In genomic region chrX:131746491-131746968, GRCh38 we compare ENCODE assay signal across 8 cellular contexts.
DNase-seq lines count a peak whose midpoint lies in the region; ATAC-seq, FAIRE-seq and TF ChIP-seq lines count a peak whose summit lies in the region.
"Had no signal": no experiment of that assay in that cellular context is flagged by ENCODE, and none has a peak within 500 bp of the region (broad histone marks: within the 10 kb centered on the region; RNA-seq: fewer than 3 reads in every experiment).

No MANE protein-coding gene starts in this region.

- H3K27me3 ChIP-seq in left ventricle myocardium inferior (ENCODE audit: low read depth), result no peaks in the 10 kb centered on the region
- H3K27me3 ChIP-seq in vagina, result no peaks in the 10 kb centered on the region

- peak overlapping the region; percentile 48 for H3K27ac ChIP-seq in left ventricle myocardium inferior (replicated peaks)
- H3K27ac ChIP-seq in vagina, result peak overlapping the region; percentile 76

- H3K9me3 ChIP-seq in left ventricle myocardium inferior (replicated peaks) (no peaks in the 10 kb centered on the region), vagina (no peaks in the 10 kb centered on the region)

- H3K4me1 ChIP-seq in left ventricle myocardium inferior, result no peaks in the 10 kb centered on the region
- H3K4me1 ChIP-seq in vagina, result no peaks in the 10 kb centered on the region

- peak; percentile 86 for FAIRE-seq in GM12892 (lab: Jason Lieb, UNC)
- FAIRE-seq: islet of Langerhans had no signal

- in situ Hi-C loops in SK-MEL-5 (cut with HindIII; ENCODE audit: low pct_unique_long_range_greater_than_20kb, low sequenced_read_pairs), result no loop called here

- TF ChIP-seq POLR2A in GM12892 (IDR thresholded peaks at IDR 0.05; ENCODE audit: low read depth, low read length) (no peak), vagina (IDR thresholded peaks at IDR 0.05) (no peak)

- DNase-seq in GM12892 (ENCODE audit: insufficient read length) (no peak), SK-MEL-5 (ENCODE audit: low read depth, low spot score) (peak; percentile 91), left ventricle myocardium inferior (no peak), vagina (ENCODE audit: extremely low spot score in 2 of 2) (no peak), HCEC 1CT (no peak)
- no peak for DNase-seq in activated CD4-positive, alpha-beta T cell treated with anti-CD3 and anti-CD28 coated beads, Interleukin-2, amount 50 U/mL, for 48 hours

- intact Hi-C loops in left ventricle myocardium inferior (cut with micrococcal nuclease) (no loop called here), vagina (cut with DNase I) (loop anchor here (10.0 kb wide), 1 partner anchor 48 kb away; no protein-coding TSS in a partner anchor)

- H3K4me3 ChIP-seq in left ventricle myocardium inferior (peak overlapping the region; percentile 34), vagina (peak overlapping the region; percentile 50 to 51)

- no peaks in the 10 kb centered on the region for H3K36me3 ChIP-seq in left ventricle myocardium inferior
- H3K36me3 ChIP-seq in vagina, result no peaks in the 10 kb centered on the region

- TF ChIP-seq CTCF in left ventricle myocardium inferior (IDR thresholded peaks at IDR 0.05; ENCODE audit: borderline replicate concordance) (no peak), vagina (IDR thresholded peaks at IDR 0.05) (peak in 2 of 3 experiments; percentile 13 to 64)

- peak; percentile 47 for ATAC-seq in HG03159 (IDR thresholded peaks at IDR 0.05; ENCODE audit: unreplicated experiment)
